ENCODE assay signal across 13 cellular contexts in genomic region chr3:196660381-196661166, GRCh38. TPM values are rescaled to one million over a fixed set of nuclear protein-coding genes. Genes with fewer than 3 reads are reported as not detected.
A peak's percentile ranks its signal among the peaks of the same experiment; 100 is the strongest.
DNase-seq lines count a peak whose midpoint lies in the region; ATAC-seq, FAIRE-seq and TF ChIP-seq lines count a peak whose summit lies in the region.
"Had no signal": no experiment of that assay in that cellular context is flagged by ENCODE, and none has a peak within 500 bp of the region (broad histone marks: within the 10 kb centered on the region; RNA-seq: fewer than 3 reads in every experiment).

No MANE protein-coding gene starts in this region.

- H2AFZ ChIP-seq in parathyroid adenoma: no peak overlapping the region

- DNase-seq in GM12892 (ENCODE audit: insufficient read length): no peak
- DNase-seq in NCI-H2029 (lab: John Stamatoyannopoulos, UW): peak; percentile 76
- no peak for DNase-seq in Panc1 (ENCODE audit: low read depth, low spot score)
- no peak for DNase-seq in A172 (ENCODE audit: low spot score)
- no peak for DNase-seq in uterus
- DNase-seq: activated B cell treated with CpG ODN at 0.5 μM for 24 hours, erythroblast, NCI-H526 had no signal

- H3K9ac ChIP-seq in parathyroid adenoma: no peak overlapping the region

- H3K4me3 ChIP-seq in Panc1 (ENCODE audit: low read depth in 2 of 2, low read length in 2 of 2) (no peak overlapping the region), parathyroid adenoma (ENCODE audit: low read depth, low read length) (no peak overlapping the region), uterus (no peak overlapping the region)
- H3K4me3 ChIP-seq: ascending aorta had no signal

- peak overlapping the region; percentile 55 for H3K4me2 ChIP-seq in parathyroid adenoma (ENCODE audit: low read length)

- H3K79me2 ChIP-seq in parathyroid adenoma: no peaks in the 10 kb centered on the region

- CTCF ChIA-PET in Panc1 (lab: Charles Lee): no interaction called here

- intact Hi-C loops in Panc1 (cut with micrococcal nuclease; ENCODE audit: unreplicated experiment) (no loop called here), uterus (cut with DNase I; ENCODE audit: low total_unique reads) (no loop called here)

- no peak for TF ChIP-seq CTCF in Panc1 (IDR thresholded peaks at IDR 0.05)
- no peak for TF ChIP-seq CTCF in parathyroid adenoma (IDR thresholded peaks at IDR 0.05)
- TF ChIP-seq CTCF in uterus (IDR thresholded peaks at IDR 0.05): no peak

- H3K27ac ChIP-seq in Panc1 (ENCODE audit: low read length): no peak overlapping the region
- H3K27ac ChIP-seq in parathyroid adenoma: no peak overlapping the region
- no peak overlapping the region for H3K27ac ChIP-seq in uterus
- H3K27ac ChIP-seq: ascending aorta had no signal

- H3K4me1 ChIP-seq in Panc1 (ENCODE audit: control insufficient read depth, insufficient read depth, low read length): peaks cover 6% of the 10 kb centered on the region
- peaks cover 11% of the 10 kb centered on the region for H3K4me1 ChIP-seq in parathyroid adenoma
- H3K4me1 ChIP-seq in uterus: no peaks in the 10 kb centered on the region
- H3K4me1 ChIP-seq: ascending aorta had no signal

- POLR2A ChIA-PET in Panc1 (lab: Charles Lee): interaction anchor here (0.6 to 0.7 kb wide), 2 partner anchors 207 to 450 kb away, joined by 3 read pairs; partner anchors contain the start of gene ZDHHC19

- H3K9me3 ChIP-seq in Panc1 (ENCODE audit: control insufficient read depth, insufficient read depth, low read depth, low read length) (no peaks in the 10 kb centered on the region), parathyroid adenoma (ENCODE audit: control insufficient read depth, low read length) (no peaks in the 10 kb centered on the region), uterus (no peaks in the 10 kb centered on the region)
- H3K9me3 ChIP-seq: ascending aorta had no signal

- H3K27me3 ChIP-seq in Panc1 (ENCODE audit: control insufficient read depth, insufficient read depth, low read length): no peaks in the 10 kb centered on the region
- no peaks in the 10 kb centered on the region for H3K27me3 ChIP-seq in parathyroid adenoma (ENCODE audit: control insufficient read depth, insufficient read depth, low read length)
- H3K27me3 ChIP-seq in uterus: no peaks in the 10 kb centered on the region
- H3K27me3 ChIP-seq: ascending aorta had no signal

- ATAC-seq in Panc1 (peak; percentile 5; the same call in 1 of the 2 replicates), GM18861 (IDR thresholded peaks at IDR 0.05; ENCODE audit: unreplicated experiment) (no peak)

- BruUV-seq in Panc1 (replicated peaks; lab: Mats Ljungman, UMichigan): no TSS peak

- in situ Hi-C loops in Panc1 (cut with HindIII; ENCODE audit: low pct_unique_long_range_greater_than_20kb, low sequenced_read_pairs): no loop called here

- TF ChIP-seq POLR2A in GM12892 (IDR thresholded peaks at IDR 0.05; ENCODE audit: low read depth, low read length) (0 out of 2 replicates have a peak, but pooled peaks have one; percentile 9), uterus (IDR thresholded peaks at IDR 0.05) (no peak)

- no peaks in the 10 kb centered on the region for H3K36me3 ChIP-seq in Panc1 (ENCODE audit: control insufficient read depth, insufficient read depth, low read length)
- H3K36me3 ChIP-seq in parathyroid adenoma (ENCODE audit: control insufficient read depth, insufficient read depth, low read length): no peaks in the 10 kb centered on the region
- H3K36me3 ChIP-seq in uterus: no peaks in the 10 kb centered on the region
- H3K36me3 ChIP-seq: ascending aorta had no signal

- FAIRE-seq in GM12892 (lab: Jason Lieb, UNC): no peak
- FAIRE-seq: H54, islet of Langerhans had no signal

RNA-seq across cellular contexts. Expression of gene NRROS, which starts 21.1 kb away (rescaled TPM):
- polyA plus RNA-seq in GM12892 (2012; ENCODE audit: missing spikeins): 11.6 TPM
- 8.8 TPM for total RNA-seq in Panc1 (2021; ENCODE audit: unreplicated experiment)
- polyA plus RNA-seq in Panc1 (2012; ENCODE audit: insufficient read length): 9.9 TPM
- not detected in 2 replicates for total RNA-seq in A172 (2014; rRNA removed; shearing (Covaris generic))
- 10 to 100 TPM in 1 of 4 donors, 1 to 10 TPM in 3; 6.5 to 36.8 (median 7.6) TPM for total RNA-seq in uterus

RNA-seq across cellular contexts. Expression of gene CEP19, which starts 51.5 kb away (rescaled TPM):
- 4.4 TPM for polyA plus RNA-seq in GM12892 (2012; ENCODE audit: missing spikeins)
- total RNA-seq in Panc1 (2021; ENCODE audit: unreplicated experiment) (7.1 TPM), uterus (1 to 10 TPM in 2 of 4 donors, not detected in 2; 1.7 to 5.9 TPM)
- polyA plus RNA-seq in Panc1 (2012; ENCODE audit: insufficient read length): 4.5 TPM
- 9.7 and 13.8 TPM in 2 replicates for total RNA-seq in A172 (2014; rRNA removed; shearing (Covaris generic))

RNA-seq across cellular contexts. Expression of gene PIGX, which starts 51.6 kb away (rescaled TPM):
- polyA plus RNA-seq in GM12892 (2012; ENCODE audit: missing spikeins): 26.4 TPM
- total RNA-seq in Panc1 (2021; ENCODE audit: unreplicated experiment): 85.7 TPM
- polyA plus RNA-seq in Panc1 (2012; ENCODE audit: insufficient read length): 33.2 TPM
- 66.8 and 70.2 TPM in 2 replicates for total RNA-seq in A172 (2014; rRNA removed; shearing (Covaris generic))
- total RNA-seq in uterus: 10 to 100 TPM; 10.2 to 61.5 (median 34.1) TPM
